ENCODE assay signal across 8 cellular contexts in genomic region chr7:1505731-1506550, GRCh38. TPM values are rescaled to one million over a fixed set of nuclear protein-coding genes. Genes with fewer than 3 reads are reported as not detected.
DNase-seq lines count a peak whose midpoint lies in the region; ATAC-seq and TF ChIP-seq lines count a peak whose summit lies in the region.

No MANE protein-coding gene starts in this region.

- TF ChIP-seq CTCF in mesothelial cell of epicardium (IDR thresholded peaks at IDR 0.05; ENCODE audit: unreplicated experiment): no peak

- no peaks in the 10 kb centered on the region for H3K9me3 Mint-ChIP-seq in mesothelial cell of epicardium

- peaks cover 10% of the 10 kb centered on the region for H3K36me3 Mint-ChIP-seq in mesothelial cell of epicardium

- H3K27ac Mint-ChIP-seq in mesothelial cell of epicardium: no peak overlapping the region

- H3K27me3 ChIP-seq in H7 (ENCODE audit: control insufficient read depth, insufficient read depth, low read length): no peaks in the 10 kb centered on the region

- H3K4me1 Mint-ChIP-seq in mesothelial cell of epicardium: peaks cover 25% of the 10 kb centered on the region

- no peak for ATAC-seq in GM21423 (IDR thresholded peaks at IDR 0.05; ENCODE audit: unreplicated experiment)

- H3K4me3 Mint-ChIP-seq in mesothelial cell of epicardium: peak overlapping the region; percentile 87

- DNase-seq in DMS114 treated with DMSO at 0.1 percent for 48 hours (lab: John Stamatoyannopoulos, UW; ENCODE audit: unreplicated experiment) (peak; percentile 19), H7 (peak; percentile 79), SKM-1 treated with dmso at 0.1 percent for 144 hours (lab: John Stamatoyannopoulos, UW; ENCODE audit: unreplicated experiment) (peak; percentile 64), mesothelial cell of epicardium (ENCODE audit: low spot score in 2 of 2, unreplicated experiment in 2 of 2) (no peak), superior temporal gyrus (ENCODE audit: extremely low spot score) (no peak), T-helper 9 cell (no peak), glomerular visceral epithelial cell (ENCODE audit: extremely low spot score) (no peak)

- peaks cover 11% of the 10 kb centered on the region for H3K36me3 ChIP-seq in H7 (replicated peaks; ENCODE audit: control insufficient read depth, insufficient read depth, low read length)

- no peaks in the 10 kb centered on the region for H3K27me3 Mint-ChIP-seq in mesothelial cell of epicardium (ENCODE audit: low read depth)

- no peak overlapping the region for H3K4me3 ChIP-seq in H7 (ENCODE audit: insufficient read depth, low read depth, low read length)

RNA-seq across cellular contexts. Expression of gene INTS1, which starts 1.8 kb away (rescaled TPM):
- total RNA-seq in H7 (2014; rRNA removed; shearing (Covaris generic)): 71.8 and 78.7 TPM in 2 replicates
- 141 to 163 TPM (median 149 TPM) in 3 replicates for total RNA-seq in mesothelial cell of epicardium

RNA-seq across cellular contexts. Expression of gene MAFK, which starts 24.6 kb away (rescaled TPM):
- 14.8 and 23.1 TPM in 2 replicates for total RNA-seq in H7 (2014; rRNA removed; shearing (Covaris generic))
- total RNA-seq in mesothelial cell of epicardium: 46.0 to 47.7 TPM (median 46.5 TPM) in 3 replicates

RNA-seq across cellular contexts. Expression of gene MICALL2, which starts 46.7 kb away (rescaled TPM):
- 5.2 and 7.6 TPM in 2 replicates for total RNA-seq in H7 (2014; rRNA removed; shearing (Covaris generic))
- 18.5 to 21.1 TPM (median 18.9 TPM) in 3 replicates for total RNA-seq in mesothelial cell of epicardium

RNA-seq across cellular contexts. Expression of gene TMEM184A, which starts 50.1 kb away (rescaled TPM):
- total RNA-seq in H7 (2014; rRNA removed; shearing (Covaris generic)): 0.74 and 1.2 TPM in 2 replicates
- total RNA-seq in mesothelial cell of epicardium: 4.3 to 5.0 TPM (median 5.0 TPM) in 3 replicates

Comparison
In these comparisons a context has a peak if more than half of its experiments do, and no peak if none do; other contexts are left out.
1. DNase-seq: peak in DMS114 treated with DMSO at 0.1 percent for 48 hours (single experiment), H7 (single experiment) and SKM-1 treated with dmso at 0.1 percent for 144 hours (single experiment); none in mesothelial cell of epicardium (0 of 2), superior temporal gyrus (single experiment), T-helper 9 cell (single experiment) and glomerular visceral epithelial cell (single experiment).